In genomic region chr7:84092207-84092606, GRCh38 we compare ENCODE assay signal across 10 cellular contexts.
DNase-seq lines count a peak whose midpoint lies in the region; ATAC-seq and TF ChIP-seq lines count a peak whose summit lies in the region.
"Had no signal": no experiment of that assay in that cellular context is flagged by ENCODE, and none has a peak within 500 bp of the region (broad histone marks: within the 10 kb centered on the region; RNA-seq: fewer than 3 reads in every experiment).

No MANE protein-coding gene starts in this region.

- H3K4me1 ChIP-seq in right cardiac atrium (ENCODE audit: control insufficient read depth, insufficient read depth, low read length) (no peaks in the 10 kb centered on the region), right atrium auricular region (peaks cover 0 to 5% of the 10 kb centered on the region in 2 donors), PC-3 (ENCODE audit: insufficient read depth, low read length) (peaks cover 21% of the 10 kb centered on the region), body of pancreas (no peaks in the 10 kb centered on the region)

- DNase-seq in right cardiac atrium (no peak), right atrium auricular region (ENCODE audit: low spot score) (no peak), PC-3 (peak; percentile 35), choroid plexus epithelial cell (ENCODE audit: low read depth) (no peak), NCI-H2196 treated with DMSO at 0.1 percent for 48 hours (lab: John Stamatoyannopoulos, UW; ENCODE audit: unreplicated experiment) (no peak), body of pancreas (no peak), GM13977 (ENCODE audit: low spot score) (no peak)
- DNase-seq: SHP77 had no signal

- H4K20me1 ChIP-seq in PC-3 (ENCODE audit: low read length): no peaks in the 10 kb centered on the region

- WGBS in right cardiac atrium: 18% methylated on average over 5 of the region's 5 CpGs
- 23 to 32% methylated on average over 5 of the region's 5 CpGs for WGBS in body of pancreas, 2 donors

- ATAC-seq in right cardiac atrium (no peak), PC-3 (peak; percentile 51), GM19455 (IDR thresholded peaks at IDR 0.05; ENCODE audit: unreplicated experiment) (no peak), body of pancreas (no peak)

- no peaks in the 10 kb centered on the region for H3K9me2 ChIP-seq in PC-3 (replicated peaks; ENCODE audit: low read length)

- TF ChIP-seq CTCF in right atrium auricular region (IDR thresholded peaks at IDR 0.05) (no peak), PC-3 (conservative IDR thresholded peaks at IDR 0.05; ENCODE audit: low read depth, low read length) (no peak), choroid plexus epithelial cell (conservative IDR thresholded peaks at IDR 0.05; ENCODE audit: low read depth, low read length) (no peak), body of pancreas (IDR thresholded peaks at IDR 0.05) (no peak), GM13977 (IDR thresholded peaks at IDR 0.05; ENCODE audit: extremely low read depth, insufficient read depth, missing control alignments) (no peak)

- in situ Hi-C loops in GM13977 (cut with MboI; ENCODE audit: low pct_unique_long_range_greater_than_20kb, low sequenced_read_pairs, unreplicated experiment): no loop called here

- peak overlapping the region; percentile 38 for H3K4me3 ChIP-seq in right cardiac atrium (ENCODE audit: low read length)
- peak overlapping the region in 1 of 2 donors; percentile 20 for H3K4me3 ChIP-seq in right atrium auricular region
- peak overlapping the region; percentile 24; the same call in 1 of the 2 replicates for H3K4me3 ChIP-seq in PC-3 (ENCODE audit: low read length)
- peak overlapping the region; percentile 17 for H3K4me3 ChIP-seq in choroid plexus epithelial cell (ENCODE audit: low read depth, low read length)
- H3K4me3 ChIP-seq in body of pancreas: no peak overlapping the region

- CTCF ChIA-PET in PC-3 (lab: Charles Lee): no interaction called here

- no peak overlapping the region for H3K9ac ChIP-seq in PC-3 (ENCODE audit: low read length)
- H3K9ac ChIP-seq: KMS-11 had no signal

- H3K9me3 ChIP-seq in right cardiac atrium (ENCODE audit: control insufficient read depth, low read length): no peaks in the 10 kb centered on the region
- no peaks in the 10 kb centered on the region for H3K9me3 ChIP-seq in right atrium auricular region
- no peaks in the 10 kb centered on the region for H3K9me3 ChIP-seq in PC-3 (ENCODE audit: low read length)
- H3K9me3 ChIP-seq in body of pancreas: no peaks in the 10 kb centered on the region

- no peaks in the 10 kb centered on the region for H3K36me3 ChIP-seq in right atrium auricular region
- H3K36me3 ChIP-seq in PC-3 (ENCODE audit: low read depth, low read length): no peaks in the 10 kb centered on the region
- no peaks in the 10 kb centered on the region for H3K36me3 ChIP-seq in body of pancreas (replicated peaks in 1 of 2; ENCODE audit: insufficient read depth in 1 of 2, low read depth in 2 of 2)

- H2AFZ ChIP-seq in PC-3 (ENCODE audit: low read length): peak overlapping the region; percentile 36

- peak overlapping the region; percentile 52 for H3K4me2 ChIP-seq in PC-3 (ENCODE audit: low read length)
- H3K4me2 ChIP-seq: KMS-11 had no signal

- TF ChIP-seq POLR2A in body of pancreas (IDR thresholded peaks at IDR 0.05): no peak

- BruUV-seq in PC-3 (replicated peaks; lab: Mats Ljungman, UMichigan): no TSS peak

- no peaks in the 10 kb centered on the region for H3F3A ChIP-seq in PC-3 (ENCODE audit: low read length, unreplicated experiment)

- H3K27me3 ChIP-seq in right cardiac atrium (ENCODE audit: control insufficient read depth, insufficient read depth) (no peaks in the 10 kb centered on the region), right atrium auricular region (no peaks in the 10 kb centered on the region), PC-3 (ENCODE audit: low read length) (no peaks in the 10 kb centered on the region), body of pancreas (no peaks in the 10 kb centered on the region)

- intact Hi-C loops in right cardiac atrium (cut with DNase I): no loop called here
- intact Hi-C loops in PC-3 (cut with micrococcal nuclease): no loop called here
- intact Hi-C loops in body of pancreas (cut with DNase I): no loop called here

- no peaks in the 10 kb centered on the region for H3K79me2 ChIP-seq in PC-3 (ENCODE audit: low read length)

- H3K27ac ChIP-seq in right cardiac atrium (ENCODE audit: low read length): no peak overlapping the region
- H3K27ac ChIP-seq in right atrium auricular region: no peak overlapping the region
- H3K27ac ChIP-seq in PC-3 (ENCODE audit: low read length): no peak overlapping the region
- no peak overlapping the region for H3K27ac ChIP-seq in body of pancreas
- H3K27ac ChIP-seq: KMS-11 had no signal

- POLR2A ChIA-PET in PC-3 (lab: Charles Lee; ENCODE audit: unreplicated experiment): no interaction called here

Comparison
In these comparisons a context has a peak if more than half of its experiments do, and no peak if none do; other contexts are left out.
1. H3K4me3 ChIP-seq: peak in right cardiac atrium (single experiment), PC-3 (single experiment) and choroid plexus epithelial cell (single experiment); none in body of pancreas (0 of 2).